Comparison of ENCODE assay signal across 8 cellular contexts in genomic region chr2:158969162-158969716, GRCh38. TPM values are rescaled to one million over a fixed set of nuclear protein-coding genes. Genes with fewer than 3 reads are reported as not detected.
DNase-seq lines count a peak whose midpoint lies in the region; ATAC-seq and TF ChIP-seq lines count a peak whose summit lies in the region.

No MANE protein-coding gene starts in this region.

- peak overlapping the region; percentile 86 to 90 for H3K27ac ChIP-seq in thoracic aorta

- peak; percentile 13 for DNase-seq in EL
- no peak for DNase-seq in astrocyte of the spinal cord (ENCODE audit: low read depth, low spot score)
- DNase-seq in left colon: peak in 1 of 2 donors; percentile 29
- no peak for DNase-seq in thoracic aorta (ENCODE audit: low spot score)
- DNase-seq in NCI-H748 treated with DMSO at 0.1 percent for 48 hours (lab: John Stamatoyannopoulos, UW): no peak
- no peak for DNase-seq in AG20443 (ENCODE audit: low spot score)

- H3K4me3 ChIP-seq in astrocyte of the spinal cord (ENCODE audit: low read depth, low read length): peak overlapping the region; percentile 93
- peak overlapping the region; percentile 87 for H3K4me3 ChIP-seq in thoracic aorta

- in situ Hi-C loops in astrocyte of the spinal cord (cut with HindIII; ENCODE audit: low sequenced_read_pairs): no loop called here

- no peaks in the 10 kb centered on the region for H3K27me3 ChIP-seq in thoracic aorta (replicated peaks; ENCODE audit: insufficient read depth)

- intact Hi-C loops in left colon (cut with DNase I, micrococcal nuclease): no loop called here

- H3K4me1 ChIP-seq in thoracic aorta (ENCODE audit: control insufficient read depth in 1 of 2, low read depth in 2 of 2): peaks cover 6 to 41% of the 10 kb centered on the region in 2 donors

- ATAC-seq in HG03175 (IDR thresholded peaks at IDR 0.05; ENCODE audit: unreplicated experiment) (peak; percentile 10), left colon (peak; percentile 22), thoracic aorta (ENCODE audit: insufficient number of reproducible peaks, low FRiP score, low read depth) (no peak), GM21360 (IDR thresholded peaks at IDR 0.05; ENCODE audit: unreplicated experiment) (no peak)

- TF ChIP-seq CTCF in astrocyte of the spinal cord (IDR thresholded peaks at IDR 0.05; ENCODE audit: low read depth, low read length): no peak
- no peak for TF ChIP-seq CTCF in thoracic aorta (IDR thresholded peaks at IDR 0.05)

- no peaks in the 10 kb centered on the region for H3K9me3 ChIP-seq in thoracic aorta

- H3K36me3 ChIP-seq in thoracic aorta: no peaks in the 10 kb centered on the region

RNA-seq across cellular contexts. Expression of gene TANC1, which starts 0.8 kb away (rescaled TPM):
- total RNA-seq in left colon: 10 to 100 TPM; 30.5 to 37.4 TPM
- 10 to 100 TPM; 70.1 to 86.1 TPM for total RNA-seq in thoracic aorta

Comparison
In these comparisons a context has a peak if more than half of its experiments do, and no peak if none do; other contexts are left out.
1. ATAC-seq: peak in HG03175 (single experiment) and left colon (single experiment); none in thoracic aorta (single experiment) and GM21360 (single experiment).